ENCODE assay signal across 1 cellular context in genomic region chr1:206509612-206510257, GRCh38.
TF ChIP-seq lines count a peak whose summit lies in the region.

No MANE protein-coding gene starts in this region.

TF ChIP-seq in HCT116, 20 proteins besides CTCF, POLR2A, EP300 and RAD21:
- TF ChIP-seq SIN3A (IDR thresholded peaks at IDR 0.05; ENCODE audit: low read depth) = no peak
- TF ChIP-seq CBX3 (IDR thresholded peaks at IDR 0.05; ENCODE audit: low read depth) = no peak
- TF ChIP-seq REST (IDR thresholded peaks at IDR 0.05; ENCODE audit: low read depth) = no peak
- TF ChIP-seq EGR1 (IDR thresholded peaks at IDR 0.05; ENCODE audit: low read depth) = no peak
- no peak for TF ChIP-seq TCF7L2 (IDR thresholded peaks at IDR 0.05; ENCODE audit: borderline replicate concordance, extremely low read depth, insufficient read depth, insufficient read length)
- no peak for TF ChIP-seq ELF1 (IDR thresholded peaks at IDR 0.05; ENCODE audit: borderline replicate concordance, low read depth)
- TF ChIP-seq JUND (IDR thresholded peaks at IDR 0.05) = no peak
- no peak for TF ChIP-seq ZNF274 (IDR thresholded peaks at IDR 0.05; ENCODE audit: low read depth, low read length)
- TF ChIP-seq ZFX (IDR thresholded peaks at IDR 0.05) = no peak
- TF ChIP-seq, protein P1, sequence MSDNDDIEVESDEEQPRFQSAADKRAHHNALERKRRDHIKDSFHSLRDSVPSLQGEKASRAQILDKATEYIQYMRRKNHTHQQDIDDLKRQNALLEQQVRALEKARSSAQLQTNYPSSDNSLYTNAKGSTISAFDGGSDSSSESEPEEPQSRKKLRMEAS (IDR thresholded peaks at IDR 0.05) = no peak
